Comparison of ENCODE assay signal across 25 cellular contexts in the genomic region with DNA sequence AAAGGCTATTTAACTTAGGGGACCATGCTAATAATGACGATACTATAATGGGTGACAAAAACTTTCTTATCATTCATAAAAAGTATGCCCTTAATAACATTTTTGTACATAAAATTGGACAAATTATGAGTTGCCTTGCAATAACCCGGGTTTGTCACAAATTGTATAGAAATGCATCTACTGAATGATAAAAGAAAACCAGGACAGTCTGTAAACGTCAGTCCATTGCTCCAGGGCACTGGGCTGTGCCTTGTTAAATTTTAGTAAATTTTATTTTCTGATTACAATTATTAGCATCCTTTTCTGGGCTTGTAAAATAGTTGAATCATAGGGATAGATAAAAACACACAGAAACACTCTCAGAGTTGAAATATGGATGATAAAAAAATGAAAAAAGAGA.
"Had no signal": no experiment of that assay in that cellular context is flagged by ENCODE, and none has a peak within 500 bp of the region (broad histone marks: within the 10 kb centered on the region; RNA-seq: fewer than 3 reads in every experiment).

No MANE protein-coding gene starts in this region.

- H3K27ac ChIP-seq: colonic mucosa, coronary artery, dorsolateral prefrontal cortex, epithelial cell of prostate, esophagus muscularis mucosa, esophagus squamous epithelium, foreskin keratinocyte, gastrocnemius medialis, gastroesophageal sphincter, heart left ventricle, heart right ventricle, hepatocyte had no signal

- H3K4me3 Mint-ChIP-seq: dendritic cell treated with granulocyte-macrophage colony-stimulating factor and Interleukin-4, amounts not matched to agents 40 ng/mL and 50 ng/mL, for 4 days; effector memory CD8-positive, alpha-beta T cell had no signal

- DNase-seq: colonic mucosa; cortex of kidney; dermis blood vessel endothelial cell; dorsolateral prefrontal cortex; effector CD4-positive, alpha-beta T cell; effector CD8-positive, alpha-beta T cell; effector memory CD4-positive, alpha-beta T cell; effector memory CD8-positive, alpha-beta T cell; erythroblast; esophagus squamous epithelium; foreskin fibroblast; foreskin keratinocyte; foreskin melanocyte; gastrocnemius medialis; glutamatergic neuron; head of caudate nucleus; heart left ventricle; heart right ventricle had no signal

- H3K27me3 ChIP-seq: colonic mucosa, dorsolateral prefrontal cortex, esophagus muscularis mucosa, esophagus squamous epithelium, foreskin keratinocyte, gastrocnemius medialis, gastroesophageal sphincter, heart left ventricle, heart right ventricle, hepatocyte had no signal

- H3K27me3 Mint-ChIP-seq: dendritic cell treated with granulocyte-macrophage colony-stimulating factor and Interleukin-4, amounts not matched to agents 40 ng/mL and 50 ng/mL, for 4 days; effector memory CD8-positive, alpha-beta T cell had no signal

- H3K27ac Mint-ChIP-seq: dendritic cell treated with granulocyte-macrophage colony-stimulating factor and Interleukin-4, amounts not matched to agents 40 ng/mL and 50 ng/mL, for 4 days; effector memory CD8-positive, alpha-beta T cell had no signal

- H3K4me3 ChIP-seq: colonic mucosa, coronary artery, dorsolateral prefrontal cortex, esophagus muscularis mucosa, esophagus squamous epithelium, gastrocnemius medialis, gastroesophageal sphincter, heart left ventricle, heart right ventricle, hepatocyte had no signal

- H3K9me3 ChIP-seq: colonic mucosa, esophagus muscularis mucosa, esophagus squamous epithelium, gastrocnemius medialis, gastroesophageal sphincter, heart left ventricle had no signal

- H3K79me2 ChIP-seq: hepatocyte had no signal

- H3K36me3 ChIP-seq: colonic mucosa, esophagus muscularis mucosa, esophagus squamous epithelium, gastrocnemius medialis, gastroesophageal sphincter, heart left ventricle, heart right ventricle had no signal

- H3K4me1 ChIP-seq: colonic mucosa, esophagus muscularis mucosa, esophagus squamous epithelium, foreskin keratinocyte, gastrocnemius medialis, gastroesophageal sphincter, heart left ventricle, heart right ventricle had no signal

- ATAC-seq: effector memory CD8-positive, alpha-beta T cell; esophagus mucosa; foreskin keratinocyte; gastrocnemius medialis; gastroesophageal sphincter; heart left ventricle; heart right ventricle had no signal

- H2AFZ ChIP-seq: hepatocyte had no signal

- H3K4me2 ChIP-seq: hepatocyte had no signal
